In genomic region chr1:46466477-46467182, GRCh38 we compare ENCODE assay signal across 8 cellular contexts. TPM values are rescaled to one million over a fixed set of nuclear protein-coding genes. Genes with fewer than 3 reads are reported as not detected.
A peak's percentile ranks its signal among the peaks of the same experiment; 100 is the strongest.
DNase-seq lines count a peak whose midpoint lies in the region; ATAC-seq and TF ChIP-seq lines count a peak whose summit lies in the region.

No MANE protein-coding gene starts in this region.

- TF ChIP-seq CTCF in AG10803 (conservative IDR thresholded peaks at IDR 0.05; ENCODE audit: low read length): no peak

- H3K27ac ChIP-seq in HUES6 (ENCODE audit: low read depth, low read length) (no peak overlapping the region), rectal smooth muscle tissue (ENCODE audit: low read depth, low read length) (no peak overlapping the region)

- H3K4me1 ChIP-seq in HUES6 (ENCODE audit: control insufficient read depth, insufficient read depth, low read length) (peaks cover 50% of the 10 kb centered on the region), rectal smooth muscle tissue (ENCODE audit: control insufficient read depth, insufficient read depth, low read length) (peaks cover 3% of the 10 kb centered on the region)

- H3K36me3 Mint-ChIP-seq in activated T-cell treated with anti-CD3 and anti-CD28 coated beads, Interleukin-2, amount 50 U/mL, for 4 hours (ENCODE audit: insufficient read depth): no peaks in the 10 kb centered on the region

- intact Hi-C loops in left cardiac atrium (cut with DNase I): no loop called here

- H3K9me3 ChIP-seq in HUES6 (ENCODE audit: control insufficient read depth, insufficient read depth, low read depth, low read length): no peaks in the 10 kb centered on the region

- peak overlapping the region; percentile 69 for H3K4me3 Mint-ChIP-seq in activated T-cell treated with anti-CD3 and anti-CD28 coated beads, Interleukin-2, amount 50 U/mL, for 4 hours

- H3K27me3 Mint-ChIP-seq in activated T-cell treated with anti-CD3 and anti-CD28 coated beads, Interleukin-2, amount 50 U/mL, for 4 hours (ENCODE audit: low read depth): peaks cover 40% of the 10 kb centered on the region

- H3K27me3 ChIP-seq in HUES6 (ENCODE audit: control insufficient read depth, insufficient read depth, low read length) (peaks cover 96% of the 10 kb centered on the region), rectal smooth muscle tissue (ENCODE audit: control insufficient read depth, insufficient read depth, low read length) (peaks cover 7% of the 10 kb centered on the region)

- no peaks in the 10 kb centered on the region for H3K9me3 Mint-ChIP-seq in activated T-cell treated with anti-CD3 and anti-CD28 coated beads, Interleukin-2, amount 50 U/mL, for 4 hours

- H3K4me3 ChIP-seq in AG10803 (ENCODE audit: low read length) (peak overlapping the region; percentile 46), HUES6 (ENCODE audit: low read depth, low read length) (peak overlapping the region; percentile 66), rectal smooth muscle tissue (ENCODE audit: low read length) (peak overlapping the region; percentile 68)

- peak overlapping the region; percentile 6 for H3K9ac ChIP-seq in HUES6 (ENCODE audit: low read length)
- no peak overlapping the region for H3K9ac ChIP-seq in rectal smooth muscle tissue (ENCODE audit: low read length)

- H3K36me3 ChIP-seq in HUES6 (ENCODE audit: control insufficient read depth, insufficient read depth, low read length): no peaks in the 10 kb centered on the region
- H3K36me3 ChIP-seq in rectal smooth muscle tissue (ENCODE audit: control insufficient read depth, insufficient read depth, low read length): no peaks in the 10 kb centered on the region

- H3K4me1 Mint-ChIP-seq in activated T-cell treated with anti-CD3 and anti-CD28 coated beads, Interleukin-2, amount 50 U/mL, for 4 hours (ENCODE audit: low read depth): peaks cover 10% of the 10 kb centered on the region

- peak; percentile 67 to 71 for ATAC-seq in activated T-cell treated with anti-CD3 and anti-CD28 coated beads, Interleukin-2, amount 50 U/mL, for 4 hours
- peak; percentile 75 to 81 for ATAC-seq in left cardiac atrium
- no peak for ATAC-seq in HG03439 (IDR thresholded peaks at IDR 0.05; ENCODE audit: unreplicated experiment)
- no peak for ATAC-seq in HG02623 (IDR thresholded peaks at IDR 0.05; ENCODE audit: unreplicated experiment)

- DNase-seq in AG10803 (ENCODE audit: low read depth) (peak; percentile 18), left cardiac atrium (peak; percentile 40), GM19240 (ENCODE audit: insufficient read length, low spot score) (no peak)
- no peak for DNase-seq in activated T-cell treated with anti-CD3 and anti-CD28 coated beads, Interleukin-2, amount 50 U/mL, for 4 hours

RNA-seq across cellular contexts. Expression of gene DMBX1, which starts 23.0 kb away (rescaled TPM):
- not detected for total RNA-seq in activated T-cell treated with anti-CD3 and anti-CD28 coated beads, Interleukin-2, amount 50 U/mL, for 4 hours
- not detected for total RNA-seq in left cardiac atrium

Comparison
In these comparisons a context has a peak if more than half of its experiments do, and no peak if none do; other contexts are left out.
1. DNase-seq: peak in AG10803 (single experiment) and left cardiac atrium (single experiment); none in activated T-cell treated with anti-CD3 and anti-CD28 coated beads, Interleukin-2, amount 50 U/mL, for 4 hours (single experiment) and GM19240 (single experiment).
2. ATAC-seq: peak in activated T-cell treated with anti-CD3 and anti-CD28 coated beads, Interleukin-2, amount 50 U/mL, for 4 hours (2 of 2) and left cardiac atrium (2 of 2); none in HG03439 (single experiment) and HG02623 (single experiment).
3. Peak in every context shown above with its lines, with median percentiles within 50 percentile points of each other: H3K4me3 ChIP-seq.